1 cellular context compared by ENCODE assay signal in genomic region chr5:138937392-138938387, GRCh38.
A peak's percentile ranks its signal among the peaks of the same experiment; 100 is the strongest.
TF ChIP-seq lines count a peak whose summit lies in the region.

No MANE protein-coding gene starts in this region.

TF ChIP-seq in HepG2, 621 proteins besides CTCF, POLR2A, EP300 and RAD21 (continued from another document):
- TF ChIP-seq SNAPC4 (CRISPR knock-in tag; IDR thresholded peaks at IDR 0.05), result no peak
- no peak for TF ChIP-seq HNRNPK (IDR thresholded peaks at IDR 0.05; ENCODE audit: low read depth, low read length, poor library complexity, severe bottlenecking)
- TF ChIP-seq RBM22 (optimal IDR thresholded peaks at IDR 0.05; ENCODE audit: low read length), result peak; percentile 58
- no peak for TF ChIP-seq ZNF747 (CRISPR knock-in tag; IDR thresholded peaks at IDR 0.05; ENCODE audit: borderline replicate concordance)
- no peak for TF ChIP-seq SIX1 (CRISPR knock-in tag; IDR thresholded peaks at IDR 0.05; ENCODE audit: borderline replicate concordance)
- TF ChIP-seq SPEN (CRISPR knock-in tag; IDR thresholded peaks at IDR 0.05; ENCODE audit: low read depth), result 0 out of 2 replicates have a peak, but pooled peaks have one; percentile 23
- TF ChIP-seq ATF1 (CRISPR knock-in tag; IDR thresholded peaks at IDR 0.05), result no peak
- TF ChIP-seq AGO2 (optimal IDR thresholded peaks at IDR 0.05; ENCODE audit: low read depth, low read length), result peak; percentile 88
- no peak for TF ChIP-seq FOSL1 (CRISPR knock-in tag; IDR thresholded peaks at IDR 0.05; ENCODE audit: borderline replicate concordance)
- no peak for TF ChIP-seq RBAK (CRISPR knock-in tag; IDR thresholded peaks at IDR 0.05)
- no peak for TF ChIP-seq SALL1 (CRISPR knock-in tag; IDR thresholded peaks at IDR 0.05)
- TF ChIP-seq LBX2 (CRISPR knock-in tag; IDR thresholded peaks at IDR 0.05; ENCODE audit: borderline replicate concordance), result no peak
- no peak for TF ChIP-seq ZNF503 (CRISPR knock-in tag; IDR thresholded peaks at IDR 0.05)
- no peak for TF ChIP-seq ZFY (CRISPR knock-in tag; IDR thresholded peaks at IDR 0.05)
- TF ChIP-seq UBTF (CRISPR knock-in tag; IDR thresholded peaks at IDR 0.05), result no peak
- no peak for TF ChIP-seq ZNF354B (CRISPR knock-in tag; IDR thresholded peaks at IDR 0.05)
